In genomic region chr1:157409927-157410326, GRCh38 we compare ENCODE assay signal across 7 cellular contexts.
"Had no signal": no experiment of that assay in that cellular context is flagged by ENCODE, and none has a peak within 500 bp of the region (broad histone marks: within the 10 kb centered on the region; RNA-seq: fewer than 3 reads in every experiment).

No MANE protein-coding gene starts in this region.

- H3K9me3 Mint-ChIP-seq: GM23338, H9 had no signal

- DNase-seq: H9, HCEC 1CT, IMR-90 had no signal

- H3K4me2 ChIP-seq: GM23338 had no signal

- FAIRE-seq: H1, H54, HTR-8/SVneo had no signal

- H3K4me3 ChIP-seq: GM23338 had no signal

- ATAC-seq: GM23338 had no signal

- H3K27ac Mint-ChIP-seq: GM23338 had no signal

- H3K4me3 Mint-ChIP-seq: GM23338, H9 had no signal
